ENCODE assay signal across 1 cellular context in the genomic region with DNA sequence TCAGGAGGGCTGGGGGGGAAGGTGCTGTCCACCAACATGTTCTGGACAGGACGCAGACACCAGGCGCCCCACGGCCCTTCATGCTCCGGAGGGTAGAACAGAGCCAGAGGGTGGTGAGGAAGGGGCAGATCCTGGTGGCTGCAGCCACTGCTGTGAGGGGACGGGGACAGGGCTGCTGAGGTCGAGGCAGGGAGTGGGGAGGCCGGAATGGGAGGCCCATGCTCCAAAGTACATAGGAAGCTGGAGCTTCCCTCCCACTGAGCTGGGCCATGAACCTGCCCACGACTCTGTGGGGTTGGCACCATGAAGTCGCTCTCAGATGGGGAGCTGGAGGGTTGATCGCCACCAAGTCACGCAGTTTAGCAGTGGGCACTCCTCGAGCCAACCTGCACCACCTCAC.
TF ChIP-seq lines count a peak whose summit lies in the region.

No MANE protein-coding gene starts in this region.

TF ChIP-seq in WTC11, 78 proteins besides CTCF, POLR2A, EP300 and RAD21 (continued from another document):
- TF ChIP-seq, protein P1, sequence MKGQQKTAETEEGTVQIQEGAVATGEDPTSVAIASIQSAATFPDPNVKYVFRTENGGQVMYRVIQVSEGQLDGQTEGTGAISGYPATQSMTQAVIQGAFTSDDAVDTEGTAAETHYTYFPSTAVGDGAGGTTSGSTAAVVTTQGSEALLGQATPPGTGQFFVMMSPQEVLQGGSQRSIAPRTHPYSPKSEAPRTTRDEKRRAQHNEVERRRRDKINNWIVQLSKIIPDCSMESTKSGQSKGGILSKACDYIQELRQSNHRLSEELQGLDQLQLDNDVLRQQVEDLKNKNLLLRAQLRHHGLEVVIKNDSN (CRISPR knock-in tag; IDR thresholded peaks at IDR 0.05), result no peak
